Comparison of ENCODE assay signal across 13 cellular contexts in genomic region chr14:88668448-88669116, GRCh38.
DNase-seq lines count a peak whose midpoint lies in the region; ATAC-seq and TF ChIP-seq lines count a peak whose summit lies in the region.
"Had no signal": no experiment of that assay in that cellular context is flagged by ENCODE, and none has a peak within 500 bp of the region (broad histone marks: within the 10 kb centered on the region; RNA-seq: fewer than 3 reads in every experiment).

No MANE protein-coding gene starts in this region.

- ATAC-seq in GM19455 (IDR thresholded peaks at IDR 0.05; ENCODE audit: unreplicated experiment), result peak; percentile 52
- ATAC-seq in HG03039 (IDR thresholded peaks at IDR 0.05; ENCODE audit: unreplicated experiment), result peak; percentile 73

- no peaks in the 10 kb centered on the region for H3K27me3 ChIP-seq in SU-DHL-6 (ENCODE audit: low read length)
- H3K27me3 ChIP-seq: BLaER1 treated with 17β-estradiol and CSF1 and Interleukin-3, amounts not matched to agents 10 nM and 100 nM had no signal

- H3K27ac ChIP-seq in SU-DHL-6 (ENCODE audit: low read depth, low read length), result 0 out of 2 replicates have a peak overlapping the region, but pooled peaks have one; percentile 19

- no peaks in the 10 kb centered on the region for H4K20me1 ChIP-seq in SU-DHL-6 (ENCODE audit: low read depth, low read length)
- H4K20me1 ChIP-seq: BLaER1 treated with 17β-estradiol and CSF1 and Interleukin-3, amounts not matched to agents 10 nM and 100 nM had no signal

- no peaks in the 10 kb centered on the region for H3K79me2 ChIP-seq in SU-DHL-6 (ENCODE audit: insufficient read depth, low read length)

- DNase-seq in GM10266 (ENCODE audit: extremely low spot score) (peak; percentile 47), COLO829 (ENCODE audit: low spot score) (no peak), KBM-7 (no peak), HuH-7.5 (ENCODE audit: low spot score) (no peak), 8988T (no peak)
- DNase-seq: activated naive CD4-positive, alpha-beta T cell; left ventricle myocardium superior; NCI-H2081 had no signal

- no peaks in the 10 kb centered on the region for H3F3A ChIP-seq in SU-DHL-6 (ENCODE audit: insufficient read depth)

- H2AFZ ChIP-seq in SU-DHL-6 (ENCODE audit: low read depth, low read length, severe bottlenecking), result peak overlapping the region; percentile 60

- TF ChIP-seq CTCF in GM10266 (IDR thresholded peaks at IDR 0.05; ENCODE audit: control insufficient read depth, insufficient read depth, low read depth, missing control alignments), result no peak
- TF ChIP-seq CTCF in SU-DHL-6 (IDR thresholded peaks at IDR 0.05; ENCODE audit: insufficient read depth, low read length, poor library complexity, severe bottlenecking), result no peak

- peak overlapping the region; percentile 4; the same call in 1 of the 2 replicates for H3K9ac ChIP-seq in SU-DHL-6 (ENCODE audit: low read length)

- H3K36me3 ChIP-seq in SU-DHL-6 (ENCODE audit: low read length), result no peaks in the 10 kb centered on the region
- H3K36me3 ChIP-seq: BLaER1 treated with 17β-estradiol and CSF1 and Interleukin-3, amounts not matched to agents 10 nM and 100 nM had no signal

- no peaks in the 10 kb centered on the region for H3K9me2 ChIP-seq in SU-DHL-6 (replicated peaks; ENCODE audit: insufficient read depth, low read length)

- no peaks in the 10 kb centered on the region for H3K9me3 ChIP-seq in SU-DHL-6 (ENCODE audit: insufficient read depth, low read length)

- in situ Hi-C loops in KBM-7 (cut with MboI; ENCODE audit: low pct_unique_long_range_greater_than_20kb, low sequenced_read_pairs), result no loop called here

- H3K4me2 ChIP-seq in SU-DHL-6 (ENCODE audit: low read depth, low read length, poor library complexity, severe bottlenecking), result peak overlapping the region; percentile 30

- no peak overlapping the region for H3K4me3 ChIP-seq in SU-DHL-6 (ENCODE audit: insufficient read depth, low read length, poor library complexity, severe bottlenecking)
- H3K4me3 ChIP-seq: BLaER1 treated with 17β-estradiol and CSF1 and Interleukin-3, amounts not matched to agents 10 nM and 100 nM; skin epidermis had no signal
